ENCODE assay signal across 25 cellular contexts in the genomic region with DNA sequence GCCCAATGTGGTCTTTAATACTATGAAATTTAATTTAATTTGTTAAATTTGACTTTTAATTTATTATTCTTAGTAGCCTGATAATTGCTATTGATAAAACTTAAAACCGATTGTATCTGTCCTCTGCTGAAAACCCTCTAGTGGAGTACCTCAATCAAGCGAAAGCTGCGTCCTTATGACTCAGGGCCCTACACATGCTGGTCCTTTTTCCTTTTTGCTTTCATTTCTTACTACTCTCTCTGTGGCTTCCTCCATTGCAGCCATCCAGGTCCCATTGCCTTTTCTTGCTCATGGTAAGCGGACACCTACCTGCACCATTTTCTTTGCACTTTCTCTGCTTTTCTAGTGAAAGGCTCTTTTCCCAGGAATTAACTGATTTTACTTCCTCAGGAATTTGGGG.
"Had no signal": no experiment of that assay in that cellular context is flagged by ENCODE, and none has a peak within 500 bp of the region (broad histone marks: within the 10 kb centered on the region; RNA-seq: fewer than 3 reads in every experiment).

No MANE protein-coding gene starts in this region.

- H3K27ac ChIP-seq: PC-9, Peyer's patch, SJSA1, SK-N-MC had no signal

- ATAC-seq: HepG2 had no signal

- H3K36me3 ChIP-seq: MG63, Peyer's patch, SJSA1 had no signal

- H3K4me3 ChIP-seq: MG63, PC-9, Peyer's patch, SJSA1, SK-N-MC had no signal

- H3K4me1 ChIP-seq: Peyer's patch had no signal

- H2AFZ ChIP-seq: PC-9 had no signal

- H3K9me3 ChIP-seq: MG63, Peyer's patch, SJSA1 had no signal

- H3K27me3 ChIP-seq: MG63, Peyer's patch, SJSA1 had no signal

- DNase-seq: IMR-90; Karpas-422; KG1; MG63; NCI-H1092 treated with DMSO at 0.1 percent for 48 hours; NCI-H1436; NCI-H187; NCI-H2029; NCI-H2081 treated with DMSO at 0.1 percent for 48 hours; NCI-H2171; NCI-H226; NCI-H446; NCI-H510A; NCI-H524 treated with DMSO at 0.1 percent for 48 hours; NCI-H69; NCI-H774; NK-92 treated with Interleukin-12 subunit alpha and Interleukin-12 subunit beta, amount 100 ng/mL, for 24 hours; PC-9; Peyer's patch; Right ventricle myocardium superior; RPMI8226; SIG-M5 had no signal

- H3K4me2 ChIP-seq: PC-9 had no signal
